Comparison of ENCODE assay signal across 13 cellular contexts in the genomic region with DNA sequence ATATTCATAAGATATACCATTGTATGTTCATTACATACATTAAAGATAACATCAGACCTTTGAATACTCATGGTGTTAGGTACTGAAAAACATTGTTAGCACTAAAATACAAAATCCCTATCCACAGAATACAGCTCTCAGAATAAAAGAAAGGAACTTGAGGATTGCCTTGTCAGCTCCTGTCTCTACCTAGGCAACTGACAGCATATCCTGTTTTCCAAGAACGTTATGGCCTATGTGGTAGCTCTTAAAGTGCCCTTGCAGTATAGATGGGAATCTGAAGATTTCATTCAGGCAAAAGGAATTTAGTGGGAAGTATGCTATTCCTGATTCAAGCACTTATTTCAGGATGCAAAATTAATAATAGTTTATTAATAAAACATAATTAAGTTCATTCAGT. TPM values are rescaled to one million over a fixed set of nuclear protein-coding genes. Genes with fewer than 3 reads are reported as not detected.
A peak's percentile ranks its signal among the peaks of the same experiment; 100 is the strongest.
DNase-seq lines count a peak whose midpoint lies in the region; ATAC-seq, FAIRE-seq and TF ChIP-seq lines count a peak whose summit lies in the region.
"Had no signal": no experiment of that assay in that cellular context is flagged by ENCODE, and none has a peak within 500 bp of the region (broad histone marks: within the 10 kb centered on the region; RNA-seq: fewer than 3 reads in every experiment).

No MANE protein-coding gene starts in this region.

- DNase-seq in BJ (ENCODE audit: low read depth), result no peak
- no peak for DNase-seq in NCI-H2171 treated with DMSO at 0.1 percent for 48 hours (lab: John Stamatoyannopoulos, UW)
- no peak for DNase-seq in pancreas
- DNase-seq in cortex of kidney (lab: John Stamatoyannopoulos, UW), result no peak
- DNase-seq: activated effector memory CD4-positive, alpha-beta T cell treated with anti-CD3 and anti-CD28 coated beads, Interleukin-2, amount 50 U/mL, for 16 hours; NCI-H1417 treated with DMSO at 0.1 percent for 48 hours; T-helper 9 cell had no signal

- POLR2A ChIA-PET in BJ (lab: Charles Lee), result no interaction called here

- H3K9ac ChIP-seq in HUES64 (ENCODE audit: low read depth, low read length), result no peak overlapping the region; the same call in 1 of the 2 replicates
- H3K9ac ChIP-seq: neural progenitor cell had no signal

- CTCF ChIA-PET in BJ (lab: Yijun Ruan, JAX), result interaction anchor here (0.8 to 1.1 kb wide), 4 partner anchors 25 to 251 kb away, joined by 3 to 4 read pairs (median 3); no protein-coding TSS in a partner anchor

- WGBS in HUES64, result 27% methylated on average over 1 of the region's 1 CpG
- WGBS in pancreas, 2 donors, result 4 to 5% methylated on average over 1 of the region's 1 CpG

- no peak overlapping the region for H2AFZ ChIP-seq in neuron (ENCODE audit: low read depth, low read length)
- H2AFZ ChIP-seq: neural progenitor cell had no signal

- H3K36me3 ChIP-seq in BJ (ENCODE audit: control insufficient read depth, insufficient read depth, low read length) (no peaks in the 10 kb centered on the region), HUES64 (ENCODE audit: insufficient read depth, low read length) (no peaks in the 10 kb centered on the region), neuron (ENCODE audit: insufficient read depth, low read length) (no peaks in the 10 kb centered on the region), pancreas (no peaks in the 10 kb centered on the region)
- H3K36me3 ChIP-seq: neural progenitor cell had no signal

- H3K4me1 ChIP-seq in HUES64 (ENCODE audit: insufficient read depth, low read length) (peaks cover 29% of the 10 kb centered on the region), neuron (ENCODE audit: insufficient read depth, low read length) (peaks cover 28% of the 10 kb centered on the region), pancreas (peaks cover 0 to 22% (median 12%) of the 10 kb centered on the region in 3 donors)

- no peak for FAIRE-seq in pancreas (lab: Jason Lieb, UNC)
- FAIRE-seq: urothelium cell line had no signal

- no peak for TF ChIP-seq CTCF in BJ (IDR thresholded peaks at IDR 0.05; ENCODE audit: insufficient read depth, low read depth, low read length)
- no peak for TF ChIP-seq CTCF in pancreas (IDR thresholded peaks at IDR 0.05)

- H3K4me3 ChIP-seq in BJ (ENCODE audit: low read depth, low read length) (peak overlapping the region; percentile 100; the same call in 1 of the 2 replicates), HUES64 (ENCODE audit: low read length) (peak overlapping the region; percentile 100; the same call in 1 of the 2 replicates), neuron (ENCODE audit: low read length) (peak overlapping the region; percentile 11), pancreas (no peak overlapping the region)

- H3K27ac ChIP-seq in HUES64 (ENCODE audit: low read depth, low read length) (no peak overlapping the region), cingulate gyrus (ENCODE audit: low read depth, low read length) (peak overlapping the region; percentile 95), pancreas (no peak overlapping the region)

- H3K27me3 ChIP-seq in BJ (ENCODE audit: control insufficient read depth, insufficient read depth, low read length) (no peaks in the 10 kb centered on the region), HUES64 (ENCODE audit: insufficient read depth, low read length) (no peaks in the 10 kb centered on the region), neuron (ENCODE audit: insufficient read depth, low read length) (no peaks in the 10 kb centered on the region), pancreas (no peaks in the 10 kb centered on the region)
- H3K27me3 ChIP-seq: neural progenitor cell had no signal

- ATAC-seq in GM21528 (IDR thresholded peaks at IDR 0.05; ENCODE audit: low FRiP score, unreplicated experiment) (no peak), pancreas (no peak)

- intact Hi-C loops in pancreas (cut with DNase I), result no loop called here

- H3K9me3 ChIP-seq in HUES64 (ENCODE audit: insufficient read depth, low read depth, low read length), result no peaks in the 10 kb centered on the region
- no peaks in the 10 kb centered on the region for H3K9me3 ChIP-seq in neuron (ENCODE audit: low read length)
- H3K9me3 ChIP-seq in pancreas, result no peaks in the 10 kb centered on the region

RNA-seq across cellular contexts. Expression of gene PPP1R12A, which starts 1.8 kb away (rescaled TPM):
- 52.4 and 71.9 TPM in 2 replicates for polyA plus RNA-seq in BJ (2011; rRNA removed)
- 70.8 and 91.7 TPM in 2 replicates for polyA minus RNA-seq in BJ (2011; rRNA and poly(A)+ RNA removed)
- polyA plus RNA-seq in HUES64 (2013, experiment 1 of 2), result 43.6 TPM
- polyA plus RNA-seq in HUES64 (2013, experiment 2 of 2), result 44.9 TPM
- total RNA-seq in pancreas, result 10 to 100 TPM; 12.7 to 31.7 (median 16.0) TPM
- 10 to 100 TPM in 1 of 2 donors, 1 to 10 TPM in 1; 6.1 to 11.8 TPM for polyA plus RNA-seq in pancreas

Comparison
In these comparisons a context has a peak if more than half of its experiments do, and no peak if none do; other contexts are left out.
1. H3K4me3 ChIP-seq: peak in BJ (single experiment), HUES64 (single experiment) and neuron (single experiment); none in pancreas (0 of 4).